ENCODE assay signal across 8 cellular contexts in genomic region chr3:45592830-45593707, GRCh38. TPM values are rescaled to one million over a fixed set of nuclear protein-coding genes. Genes with fewer than 3 reads are reported as not detected.
DNase-seq lines count a peak whose midpoint lies in the region; ATAC-seq and TF ChIP-seq lines count a peak whose summit lies in the region.

No MANE protein-coding gene starts in this region.

- no peaks in the 10 kb centered on the region for H3K27me3 ChIP-seq in esophagus (ENCODE audit: control insufficient read depth in 1 of 2, insufficient read depth in 2 of 2, low read length in 2 of 2)

- H3K36me3 Mint-ChIP-seq in activated T-cell treated with anti-CD3 and anti-CD28 coated beads, Interleukin-2, amount 50 U/mL, for 24 hours (ENCODE audit: low read depth) = peaks cover 24% of the 10 kb centered on the region

- intact Hi-C loops in mucosa of descending colon (cut with DNase I, micrococcal nuclease) = loop anchor here (5.0 to 10.0 kb wide), 2 partner anchors 62 to 64 kb away; no protein-coding TSS in a partner anchor

- H3K9me3 Mint-ChIP-seq in activated T-cell treated with anti-CD3 and anti-CD28 coated beads, Interleukin-2, amount 50 U/mL, for 24 hours = no peaks in the 10 kb centered on the region

- peak overlapping the region; percentile 90 to 92 for H3K27ac ChIP-seq in esophagus (ENCODE audit: low read depth in 2 of 2, low read length in 1 of 2)

- WGBS in esophagus, 2 donors = 3% methylated on average over 35 of the region's 35 CpGs

- peak overlapping the region; percentile 82 for H3K4me3 ChIP-seq in esophagus (ENCODE audit: low read depth in 1 of 2, low read length in 2 of 2)
- H3K4me3 ChIP-seq in mucosa of descending colon = peak overlapping the region; percentile 56

- H3K36me3 ChIP-seq in esophagus (ENCODE audit: control insufficient read depth in 2 of 2, insufficient read depth in 2 of 2, low read length in 1 of 2) (no peaks in the 10 kb centered on the region), mucosa of descending colon (ENCODE audit: low read depth) (no peaks in the 10 kb centered on the region)

- DNase-seq in DMS53 (lab: John Stamatoyannopoulos, UW) (peak; percentile 91), HUDEP-2 (lab: John Stamatoyannopoulos, UW; ENCODE audit: unreplicated experiment in 76 of 76) (peak in 74 of 76 experiments; percentile 54 to 93 (median 85)), OCI-M2 (lab: John Stamatoyannopoulos, UW; ENCODE audit: unreplicated experiment) (peak; percentile 49), mucosa of descending colon (peak; percentile 95 to 97 (median 96))
- DNase-seq in activated T-cell treated with anti-CD3 and anti-CD28 coated beads, Interleukin-2, amount 50 U/mL, for 24 hours = peak; percentile 75
- DNase-seq in stimulated activated CD8-positive, alpha-beta memory T cell treated with anti-CD3 and anti-CD28 coated beads, Interleukin-4, amount 100 ng/mL, for 1 hour (ENCODE audit: low read depth in 2 of 2, low spot score in 1 of 2) = peak; percentile 25 to 43

- peak; percentile 85 for TF ChIP-seq CTCF in mucosa of descending colon (IDR thresholded peaks at IDR 0.05)

- H3K27me3 Mint-ChIP-seq in activated T-cell treated with anti-CD3 and anti-CD28 coated beads, Interleukin-2, amount 50 U/mL, for 24 hours = no peaks in the 10 kb centered on the region

- peak overlapping the region; percentile 87 for H3K27ac Mint-ChIP-seq in activated T-cell treated with anti-CD3 and anti-CD28 coated beads, Interleukin-2, amount 50 U/mL, for 24 hours

- H3K4me1 Mint-ChIP-seq in activated T-cell treated with anti-CD3 and anti-CD28 coated beads, Interleukin-2, amount 50 U/mL, for 24 hours (ENCODE audit: low read depth) = peaks cover 42% of the 10 kb centered on the region

- H3K9me3 ChIP-seq in esophagus (ENCODE audit: control insufficient read depth in 2 of 2, insufficient read depth in 1 of 2, low read depth in 1 of 2, low read length in 1 of 2) (no peaks in the 10 kb centered on the region), mucosa of descending colon (no peaks in the 10 kb centered on the region)

- ATAC-seq in mucosa of descending colon (peak; percentile 83), HG02642 (IDR thresholded peaks at IDR 0.05; ENCODE audit: poor library complexity, unreplicated experiment) (no peak)

- H3K4me1 ChIP-seq in esophagus (ENCODE audit: control insufficient read depth in 2 of 2, insufficient read depth in 2 of 2, low read length in 1 of 2) (peaks cover 20 to 25% of the 10 kb centered on the region in 2 donors), mucosa of descending colon (ENCODE audit: low read depth) (peaks cover 23% of the 10 kb centered on the region)

- H3K4me3 Mint-ChIP-seq in activated T-cell treated with anti-CD3 and anti-CD28 coated beads, Interleukin-2, amount 50 U/mL, for 24 hours = peak overlapping the region; percentile 68

RNA-seq across cellular contexts. Expression of gene LIMD1, which starts 1.5 kb away (rescaled TPM):
- 1 to 10 TPM; 3.2 to 6.0 TPM for polyA plus RNA-seq in esophagus
- 10 to 100 TPM; 36.0 to 40.9 (median 38.9) TPM for total RNA-seq in mucosa of descending colon

Comparison
In these comparisons a context has a peak if more than half of its experiments do, and no peak if none do; other contexts are left out.
1. DNase-seq: peak in every context shown above with its lines; median percentile 96 in mucosa of descending colon; 91 in DMS53; 85 in HUDEP-2; 75 in activated T-cell treated with anti-CD3 and anti-CD28 coated beads, Interleukin-2, amount 50 U/mL, for 24 hours; 49 in OCI-M2; 34 in stimulated activated CD8-positive, alpha-beta memory T cell treated with anti-CD3 and anti-CD28 coated beads, Interleukin-4, amount 100 ng/mL, for 1 hour.